ENCODE assay signal across 11 cellular contexts in genomic region chr14:68637106-68638021, GRCh38.
DNase-seq lines count a peak whose midpoint lies in the region; ATAC-seq, FAIRE-seq and TF ChIP-seq lines count a peak whose summit lies in the region.
"Had no signal": no experiment of that assay in that cellular context is flagged by ENCODE, and none has a peak within 500 bp of the region (broad histone marks: within the 10 kb centered on the region; RNA-seq: fewer than 3 reads in every experiment).

No MANE protein-coding gene starts in this region.

- no peak for FAIRE-seq in kidney (lab: Jason Lieb, UNC)

- H3K4me1 ChIP-seq in colonic mucosa (no peaks in the 10 kb centered on the region), kidney (ENCODE audit: control insufficient read depth in 1 of 2, insufficient read depth in 1 of 2, low read depth in 1 of 2, low read length in 2 of 2) (peaks cover 12 to 15% of the 10 kb centered on the region in 2 donors), skeletal muscle tissue (ENCODE audit: control insufficient read depth in 3 of 3, insufficient read depth in 3 of 3, low read length in 3 of 3) (peaks cover 37 to 42% (median 41%) of the 10 kb centered on the region in 3 donors)

- DNase-seq in ELR (ENCODE audit: low read depth) (peak; percentile 41), colonic mucosa (peak; percentile 25), kidney (no peak), DMS53 (lab: John Stamatoyannopoulos, UW) (no peak), GM13976 (ENCODE audit: low spot score) (no peak)
- DNase-seq: effector memory CD4-positive, alpha-beta T cell; naive B cell; SIG-M5 had no signal

- in situ Hi-C loops in GM13976 (cut with MboI; ENCODE audit: low sequenced_read_pairs, unreplicated experiment), result no loop called here

- H3K27ac ChIP-seq in colonic mucosa (peak overlapping the region; percentile 52), kidney (ENCODE audit: low read depth in 2 of 2, low read length in 2 of 2) (peak overlapping the region; percentile 52 to 59), skeletal muscle tissue (ENCODE audit: low read depth, low read length) (peak overlapping the region; percentile 68)

- H3K4me3 ChIP-seq in colonic mucosa, result no peak overlapping the region
- no peak overlapping the region for H3K4me3 ChIP-seq in kidney (ENCODE audit: low read length in 2 of 2)
- H3K4me3 ChIP-seq in skeletal muscle tissue (ENCODE audit: low read length in 3 of 3), result no peak overlapping the region

- H3K27me3 ChIP-seq in colonic mucosa, result no peaks in the 10 kb centered on the region
- no peaks in the 10 kb centered on the region for H3K27me3 ChIP-seq in skeletal muscle tissue (ENCODE audit: control insufficient read depth in 3 of 3, insufficient read depth in 3 of 3, low read length in 3 of 3)

- ATAC-seq in HG03039 (IDR thresholded peaks at IDR 0.05; ENCODE audit: unreplicated experiment), result no peak
- no peak for ATAC-seq in HG03469 (IDR thresholded peaks at IDR 0.05; ENCODE audit: unreplicated experiment)

- no peak for TF ChIP-seq CTCF in colonic mucosa (IDR thresholded peaks at IDR 0.05)
- TF ChIP-seq CTCF in kidney (IDR thresholded peaks at IDR 0.05; ENCODE audit: borderline replicate concordance, extremely low read depth, insufficient read depth), result no peak
- TF ChIP-seq CTCF in GM13976 (IDR thresholded peaks at IDR 0.05; ENCODE audit: borderline replicate concordance, control extremely low read depth, extremely low read depth, insufficient read depth, missing control alignments), result no peak

- no peak overlapping the region for H3K9ac ChIP-seq in colonic mucosa (ENCODE audit: low read depth in 2 of 2, low read length in 2 of 2)
- H3K9ac ChIP-seq in kidney (ENCODE audit: low read length in 2 of 2), result no peak overlapping the region
- no peak overlapping the region for H3K9ac ChIP-seq in skeletal muscle tissue (ENCODE audit: low read depth in 1 of 3, low read length in 3 of 3)

- H3K36me3 ChIP-seq in colonic mucosa, result no peaks in the 10 kb centered on the region
- no peaks in the 10 kb centered on the region for H3K36me3 ChIP-seq in kidney (ENCODE audit: control insufficient read depth in 1 of 2, insufficient read depth in 2 of 2, low read length in 2 of 2)
- no peaks in the 10 kb centered on the region for H3K36me3 ChIP-seq in skeletal muscle tissue (ENCODE audit: control insufficient read depth in 3 of 3, insufficient read depth in 3 of 3, low read length in 3 of 3)

- no peaks in the 10 kb centered on the region for H3K9me3 ChIP-seq in colonic mucosa
- peaks cover 0 to 5% of the 10 kb centered on the region in 2 donors for H3K9me3 ChIP-seq in kidney (ENCODE audit: control insufficient read depth in 1 of 2, low read length in 2 of 2)
- peaks cover 0 to 5% (median 0%) of the 10 kb centered on the region in 3 donors for H3K9me3 ChIP-seq in skeletal muscle tissue (ENCODE audit: control insufficient read depth in 3 of 3, low read length in 3 of 3)

- intact Hi-C loops in colonic mucosa (cut with DNase I), result no loop called here
- intact Hi-C loops in kidney (cut with DNase I), result no loop called here

Comparison
In these comparisons a context has a peak if more than half of its experiments do, and no peak if none do; other contexts are left out.
1. DNase-seq: peak in ELR (single experiment) and colonic mucosa (single experiment); none in kidney (single experiment), DMS53 (single experiment) and GM13976 (single experiment).
2. Peak in every context shown above with its lines, with median percentiles within 50 percentile points of each other: H3K27ac ChIP-seq.